In genomic region chr9:100352201-100352726, GRCh38 we compare ENCODE assay signal across 8 cellular contexts. TPM values are rescaled to one million over a fixed set of nuclear protein-coding genes. Genes with fewer than 3 reads are reported as not detected.
DNase-seq lines count a peak whose midpoint lies in the region; ATAC-seq and TF ChIP-seq lines count a peak whose summit lies in the region.

No MANE protein-coding gene starts in this region.

- intact Hi-C loops in Right ventricle myocardium superior (cut with DNase I), result loop anchor here (10.0 kb wide), 1 partner anchor 243 kb away; no protein-coding TSS in a partner anchor

- H3K36me3 ChIP-seq in NT2/D1 (ENCODE audit: insufficient read depth, insufficient read length, low read length) (peaks cover 20% of the 10 kb centered on the region), parathyroid adenoma (ENCODE audit: control insufficient read depth, insufficient read depth, low read length) (no peaks in the 10 kb centered on the region)

- H3K27me3 ChIP-seq in NT2/D1 (ENCODE audit: insufficient read depth, insufficient read length) (no peaks in the 10 kb centered on the region), parathyroid adenoma (ENCODE audit: control insufficient read depth, insufficient read depth, low read length) (no peaks in the 10 kb centered on the region)

- H3K4me2 ChIP-seq in parathyroid adenoma (ENCODE audit: low read length), result peak overlapping the region; percentile 86

- no peaks in the 10 kb centered on the region for H3K9me3 Mint-ChIP-seq in activated naive CD4-positive, alpha-beta T cell treated with anti-CD3 and anti-CD28 coated beads, Interleukin-2, amount 50 U/mL, for 24 hours

- H3K27ac Mint-ChIP-seq in activated naive CD4-positive, alpha-beta T cell treated with anti-CD3 and anti-CD28 coated beads, Interleukin-2, amount 50 U/mL, for 24 hours, result peak overlapping the region; percentile 90

- H3K4me3 ChIP-seq in NT2/D1 (ENCODE audit: insufficient read length, low read depth) (peak overlapping the region; percentile 93), parathyroid adenoma (ENCODE audit: low read depth, low read length) (peak overlapping the region; percentile 84)

- no peak for TF ChIP-seq CTCF in parathyroid adenoma (IDR thresholded peaks at IDR 0.05)

- peak overlapping the region; percentile 94 for H3K4me3 Mint-ChIP-seq in activated naive CD4-positive, alpha-beta T cell treated with anti-CD3 and anti-CD28 coated beads, Interleukin-2, amount 50 U/mL, for 24 hours

- H3K4me1 Mint-ChIP-seq in activated naive CD4-positive, alpha-beta T cell treated with anti-CD3 and anti-CD28 coated beads, Interleukin-2, amount 50 U/mL, for 24 hours, result peaks cover 58% of the 10 kb centered on the region

- H3K9me3 ChIP-seq in NT2/D1 (ENCODE audit: insufficient read depth, low read length) (peaks cover 12% of the 10 kb centered on the region; the same call in 1 of the 2 replicates), parathyroid adenoma (ENCODE audit: control insufficient read depth, low read length) (no peaks in the 10 kb centered on the region)

- ATAC-seq in HG02798 (IDR thresholded peaks at IDR 0.05; ENCODE audit: poor library complexity, unreplicated experiment) (peak; percentile 47), Right ventricle myocardium superior (ENCODE audit: poor library complexity) (peak; percentile 71)

- H3K4me1 ChIP-seq in NT2/D1 (ENCODE audit: insufficient read depth, insufficient read length) (no peaks in the 10 kb centered on the region), parathyroid adenoma (no peaks in the 10 kb centered on the region)

- H3K36me3 Mint-ChIP-seq in activated naive CD4-positive, alpha-beta T cell treated with anti-CD3 and anti-CD28 coated beads, Interleukin-2, amount 50 U/mL, for 24 hours, result peaks cover 2% of the 10 kb centered on the region

- DNase-seq in NCI-H510A treated with DMSO at 0.1 percent for 48 hours (lab: John Stamatoyannopoulos, UW) (peak; percentile 4), NCI-H510A (lab: John Stamatoyannopoulos, UW) (no peak), NT2/D1 (ENCODE audit: low read depth, low spot score) (no peak), Right ventricle myocardium superior (peak; percentile 50)
- DNase-seq in effector CD8-positive, alpha-beta T cell (lab: John Stamatoyannopoulos, UW), result no peak

- peak overlapping the region; percentile 57 for H3K27ac ChIP-seq in parathyroid adenoma

- H2AFZ ChIP-seq in parathyroid adenoma, result peak overlapping the region; percentile 93

- H3K9ac ChIP-seq in NT2/D1 (ENCODE audit: insufficient read length, low read depth) (peak overlapping the region; percentile 96), parathyroid adenoma (no peak overlapping the region)

- H3K27me3 Mint-ChIP-seq in activated naive CD4-positive, alpha-beta T cell treated with anti-CD3 and anti-CD28 coated beads, Interleukin-2, amount 50 U/mL, for 24 hours, result no peaks in the 10 kb centered on the region

- H3K79me2 ChIP-seq in parathyroid adenoma, result peaks cover 6% of the 10 kb centered on the region

RNA-seq across cellular contexts. Expression of gene TEX10, which starts 0.5 kb away (rescaled TPM):
- 8.0 TPM for total RNA-seq in Right ventricle myocardium superior

Comparison
In these comparisons a context has a peak if more than half of its experiments do, and no peak if none do; other contexts are left out.
1. DNase-seq: peak in NCI-H510A treated with DMSO at 0.1 percent for 48 hours (single experiment) and Right ventricle myocardium superior (single experiment); none in NCI-H510A (single experiment), NT2/D1 (single experiment) and effector CD8-positive, alpha-beta T cell (single experiment).